ENCODE assay signal across 24 cellular contexts in the genomic region with DNA sequence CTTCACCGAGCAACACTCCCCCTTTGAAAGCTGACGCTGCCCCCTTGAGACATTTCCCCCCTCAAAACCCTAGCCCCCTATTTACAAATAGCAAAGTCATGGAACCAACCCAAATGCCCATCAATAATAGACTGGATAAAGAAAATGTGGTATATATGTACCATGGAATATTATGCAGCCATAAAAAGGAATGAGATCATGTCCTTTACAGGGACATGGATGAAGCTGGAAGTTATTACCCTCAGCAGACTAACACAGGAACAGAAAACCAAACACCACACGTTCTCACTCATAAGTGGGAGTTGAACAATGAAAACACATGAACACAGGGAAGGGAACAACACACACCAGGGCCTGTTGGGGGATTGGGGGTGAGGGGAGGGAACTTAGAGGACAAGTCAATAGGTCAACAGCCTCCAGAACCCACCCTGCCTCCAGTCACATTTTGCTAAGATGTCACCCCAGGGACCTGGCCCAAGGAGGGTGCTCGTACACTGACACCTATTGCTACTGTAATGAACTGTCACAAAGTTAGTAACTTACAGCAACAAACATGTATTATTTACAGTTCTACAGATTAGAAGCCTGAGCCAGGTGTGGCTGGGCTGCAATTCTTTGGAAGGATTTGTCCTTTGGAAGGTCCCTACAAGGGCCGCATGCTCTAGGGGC.
"Had no signal": no experiment of that assay in that cellular context is flagged by ENCODE, and none has a peak within 500 bp of the region (broad histone marks: within the 10 kb centered on the region; RNA-seq: fewer than 3 reads in every experiment).

No MANE protein-coding gene starts in this region.

- H3K36me3 ChIP-seq: colonic mucosa, left lung, pancreas, right atrium auricular region, stomach, tibial nerve had no signal

- DNase-seq: activated CD4-positive, alpha-beta memory T cell treated with anti-CD3 and anti-CD28 coated beads, Interleukin-2, amount 10 ng/mL, durations not matched to agents 7 days and 5 days; activated CD4-positive, alpha-beta T cell treated with anti-CD3 and anti-CD28 coated beads, Interleukin-2, amount 10 ng/mL, durations not matched to agents 24 days and 14 days; activated CD4-positive, CD25-positive, alpha-beta regulatory T cell treated with anti-CD3 and anti-CD28 coated beads, Interleukin-2, amount 50 U/mL, for 72 hours; activated effector memory CD4-positive, alpha-beta T cell treated with Interleukin-2 at 50 U/mL for 16 hours; activated naive CD4-positive, alpha-beta T cell treated with Interleukin-2 at 50 U/mL for 16 hours; activated T-cell treated with anti-CD3 and anti-CD28 coated beads, Interleukin-2, amount 50 U/mL, for 72 hours; anterior cingulate cortex; cerebellar nuclear complex; colonic mucosa; foreskin keratinocyte; left lung; naive B cell; nucleus accumbens; pancreas; stimulated activated CD4-positive, alpha-beta T cell treated with anti-CD3 and anti-CD28 coated beads, Interleukin-15, amount 100 ng/mL, for 24 hours; stimulated activated CD4-positive, alpha-beta T cell treated with anti-CD3 and anti-CD28 coated beads, Interleukin-2, amount 100 ng/mL, for 24 hours; stimulated activated naive B cell treated with anti-CD40 and anti-IgM and Interleukin-4, amounts not matched to agents 10 μg/mL and 1 μg/mL and 100 μg/mL, for 72 hours; stomach; T-helper 17 cell; T1000 had no signal

- H3K4me1 ChIP-seq: foreskin keratinocyte had no signal

- H3K27ac ChIP-seq: colonic mucosa, esophagus muscularis mucosa, foreskin keratinocyte, left lung, right atrium auricular region, stomach had no signal

- H3K27me3 ChIP-seq: colonic mucosa, esophagus muscularis mucosa, foreskin keratinocyte, left lung, pancreas, right atrium auricular region, stomach, tibial nerve had no signal

- H3K4me3 ChIP-seq: colonic mucosa, esophagus muscularis mucosa, left lung, lung, pancreas, right atrium auricular region, stomach, tibial nerve had no signal

- H3K9me3 ChIP-seq: colonic mucosa, esophagus muscularis mucosa, left lung, pancreas, right atrium auricular region, stomach, tibial nerve had no signal
